21 cellular contexts compared by ENCODE assay signal in the genomic region with DNA sequence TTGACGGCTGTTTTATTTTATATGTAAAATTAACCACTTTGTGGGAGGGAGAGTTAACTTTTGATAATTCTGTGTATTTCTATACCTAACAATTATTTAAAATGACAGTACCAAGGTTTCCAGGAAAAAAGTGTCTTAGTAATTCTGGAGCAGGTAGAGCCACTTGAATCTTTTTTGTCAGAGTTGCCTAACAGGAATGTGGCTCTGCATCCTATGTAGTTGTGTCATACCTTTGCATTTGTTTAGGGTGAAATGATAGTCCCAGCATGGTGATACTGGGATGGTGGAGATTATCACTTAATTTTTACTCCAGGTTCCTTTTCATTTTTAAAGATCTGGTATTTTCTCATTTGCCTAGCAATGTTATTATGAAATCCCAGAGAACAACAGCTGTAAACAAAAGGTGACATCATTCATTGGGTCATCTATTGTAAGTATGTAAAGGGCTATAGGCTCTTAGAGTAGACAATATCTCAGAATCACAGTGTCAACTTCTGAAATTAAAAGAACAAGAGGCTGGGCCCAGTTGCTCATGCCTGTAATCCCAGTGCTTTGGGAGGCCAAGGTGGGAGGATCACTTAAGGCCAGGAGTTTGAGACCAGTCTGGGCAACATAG.
"Had no signal": no experiment of that assay in that cellular context is flagged by ENCODE, and none has a peak within 500 bp of the region (broad histone marks: within the 10 kb centered on the region; RNA-seq: fewer than 3 reads in every experiment).

No MANE protein-coding gene starts in this region.

- H3K36me3 ChIP-seq: right atrium auricular region had no signal

- H3K27ac ChIP-seq: right atrium auricular region had no signal

- H3K4me1 Mint-ChIP-seq: activated CD4-positive, alpha-beta memory T cell treated with anti-CD3 and anti-CD28 coated beads, Interleukin-2, amount 10 ng/mL, durations not matched to agents 7 days and 5 days; activated naive CD8-positive, alpha-beta T cell treated with anti-CD3 and anti-CD28 coated beads for 36 hours; activated T-helper 17 cell treated with anti-CD3 and anti-CD28 coated beads, Interleukin-2, amount 50 U/mL, for 72 hours; stimulated activated naive CD8-positive, alpha-beta T cell treated with anti-CD3 and anti-CD28 coated beads, Interleukin-15, amount 100 ng/mL, for 72 hours; T-cell had no signal

- H3K36me3 Mint-ChIP-seq: activated naive CD8-positive, alpha-beta T cell treated with anti-CD3 and anti-CD28 coated beads for 36 hours; T-cell had no signal

- H3K9me3 Mint-ChIP-seq: activated CD4-positive, alpha-beta memory T cell treated with anti-CD3 and anti-CD28 coated beads, Interleukin-2, amount 10 ng/mL, durations not matched to agents 7 days and 5 days; activated naive CD8-positive, alpha-beta T cell treated with anti-CD3 and anti-CD28 coated beads for 36 hours; activated T-helper 17 cell treated with anti-CD3 and anti-CD28 coated beads, Interleukin-2, amount 50 U/mL, for 72 hours; stimulated activated naive CD8-positive, alpha-beta T cell treated with anti-CD3 and anti-CD28 coated beads, Interleukin-15, amount 100 ng/mL, for 72 hours; T-cell had no signal

- H3K27ac Mint-ChIP-seq: activated CD4-positive, alpha-beta memory T cell treated with anti-CD3 and anti-CD28 coated beads, Interleukin-2, amount 10 ng/mL, durations not matched to agents 7 days and 5 days; activated naive CD8-positive, alpha-beta T cell treated with anti-CD3 and anti-CD28 coated beads for 36 hours; activated T-helper 17 cell treated with anti-CD3 and anti-CD28 coated beads, Interleukin-2, amount 50 U/mL, for 72 hours; stimulated activated naive CD8-positive, alpha-beta T cell treated with anti-CD3 and anti-CD28 coated beads, Interleukin-15, amount 100 ng/mL, for 72 hours; T-cell had no signal

- DNase-seq: activated CD4-positive, alpha-beta memory T cell treated with anti-CD3 and anti-CD28 coated beads, Interleukin-2, amount 10 ng/mL, durations not matched to agents 7 days and 5 days; activated CD4-positive, alpha-beta T cell treated with anti-CD3 and anti-CD28 coated beads for 48 hours; activated CD4-positive, CD25-positive, alpha-beta regulatory T cell; activated naive CD4-positive, alpha-beta T cell; activated naive CD8-positive, alpha-beta T cell treated with anti-CD3 and anti-CD28 coated beads for 36 hours; activated T-cell treated with anti-CD3 and anti-CD28 coated beads, Interleukin-2, amount 50 U/mL, for 1 hour; amygdala; dermis blood vessel endothelial cell; effector memory CD4-positive, alpha-beta T cell; hippocampal formation; midbrain; occipital lobe; SK-N-SH; stimulated activated CD4-positive, alpha-beta T cell treated with anti-CD3 and anti-CD28 coated beads, Interleukin-15, amount 100 ng/mL, for 24 hours; stimulated activated CD4-positive, alpha-beta T cell treated with anti-CD3 and anti-CD28 coated beads, Interleukin-2, amount 100 ng/mL, for 48 hours; stimulated activated naive CD8-positive, alpha-beta T cell treated with anti-CD3 and anti-CD28 coated beads, Interleukin-15, amount 100 ng/mL, for 72 hours; T-cell had no signal

- ATAC-seq: activated T-helper 17 cell treated with anti-CD3 and anti-CD28 coated beads, Interleukin-2, amount 50 U/mL, for 72 hours; left lobe of liver; stimulated activated naive CD8-positive, alpha-beta T cell treated with anti-CD3 and anti-CD28 coated beads, Interleukin-15, amount 100 ng/mL, for 72 hours; T-cell had no signal

- H3K9me3 ChIP-seq: right atrium auricular region, SK-N-SH had no signal

- H3K4me3 Mint-ChIP-seq: activated CD4-positive, alpha-beta memory T cell treated with anti-CD3 and anti-CD28 coated beads, Interleukin-2, amount 10 ng/mL, durations not matched to agents 7 days and 5 days; activated naive CD8-positive, alpha-beta T cell treated with anti-CD3 and anti-CD28 coated beads for 36 hours; activated T-helper 17 cell treated with anti-CD3 and anti-CD28 coated beads, Interleukin-2, amount 50 U/mL, for 72 hours; stimulated activated naive CD8-positive, alpha-beta T cell treated with anti-CD3 and anti-CD28 coated beads, Interleukin-15, amount 100 ng/mL, for 72 hours; T-cell had no signal

- H3K27me3 ChIP-seq: right atrium auricular region had no signal

- H3K4me3 ChIP-seq: right atrium auricular region, skin epidermis had no signal
